Comparison of ENCODE assay signal across 14 cellular contexts in the genomic region with DNA sequence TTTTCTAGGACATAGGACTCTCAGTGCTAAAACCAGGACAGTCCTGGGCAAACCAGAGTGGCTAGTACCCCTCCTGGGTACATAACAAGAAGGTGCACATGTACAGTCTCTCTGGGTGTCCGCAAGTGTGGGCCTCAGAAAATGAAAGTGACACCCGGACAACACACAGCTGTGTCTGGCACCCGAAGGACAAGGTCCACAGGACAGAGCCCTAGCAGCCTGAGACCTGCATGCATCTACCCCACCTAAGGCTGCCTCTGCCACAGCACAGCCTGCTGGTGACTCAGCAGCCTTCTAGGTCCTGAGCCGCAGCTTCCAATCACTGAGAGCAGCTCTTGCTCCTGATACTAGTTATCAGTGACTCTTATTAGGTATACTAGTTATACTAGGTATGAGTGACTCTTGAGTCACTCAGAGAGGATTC.
DNase-seq lines count a peak whose midpoint lies in the region; ATAC-seq and TF ChIP-seq lines count a peak whose summit lies in the region.
"Had no signal": no experiment of that assay in that cellular context is flagged by ENCODE, and none has a peak within 500 bp of the region (broad histone marks: within the 10 kb centered on the region; RNA-seq: fewer than 3 reads in every experiment).

No MANE protein-coding gene starts in this region.

- TF ChIP-seq CTCF in cardiac muscle cell (IDR thresholded peaks at IDR 0.05; ENCODE audit: low read depth, low read length) (peak; percentile 29), WTC11 (IDR thresholded peaks at IDR 0.05) (no peak), upper lobe of right lung (IDR thresholded peaks at IDR 0.05) (no peak), prostate gland (IDR thresholded peaks at IDR 0.05) (peak in 2 of 4 experiments; percentile 12 to 41)

- H3K9me3 ChIP-seq in cardiac muscle cell (ENCODE audit: low read depth) (no peaks in the 10 kb centered on the region), upper lobe of right lung (no peaks in the 10 kb centered on the region), prostate gland (no peaks in the 10 kb centered on the region)

- DNase-seq in cardiac muscle cell (ENCODE audit: low read depth in 1 of 2, low spot score in 1 of 2) (peak in 1 of 2 donors; percentile 17), left cardiac atrium (no peak), WTC11 (ENCODE audit: low spot score) (peak; percentile 26), glomerular visceral epithelial cell (ENCODE audit: extremely low spot score) (peak; percentile 10), upper lobe of right lung (no peak), prostate gland (ENCODE audit: low spot score) (no peak)
- DNase-seq: ACHN; activated CD4-positive, alpha-beta T cell treated with anti-CD3 and anti-CD28 coated beads, Interleukin-2, amount 10 ng/mL, durations not matched to agents 7 days and 5 days; activated naive CD4-positive, alpha-beta T cell treated with anti-CD3 and anti-CD28 coated beads, Interleukin-2, amount 10 ng/mL, durations not matched to agents 7 days and 5 days; effector memory CD4-positive, alpha-beta T cell; NCI-H2081 treated with DMSO at 0.1 percent for 48 hours; SIG-M5 had no signal

- intact Hi-C loops in left cardiac atrium (cut with DNase I) (no loop called here), upper lobe of right lung (cut with DNase I) (no loop called here), prostate gland (cut with DNase I) (no loop called here)

- H3K4me3 Mint-ChIP-seq in WTC11: no peak overlapping the region
- H3K4me3 Mint-ChIP-seq: activated CD4-positive, alpha-beta T cell treated with anti-CD3 and anti-CD28 coated beads, Interleukin-2, amount 10 ng/mL, durations not matched to agents 7 days and 5 days; activated naive CD4-positive, alpha-beta T cell treated with anti-CD3 and anti-CD28 coated beads, Interleukin-2, amount 10 ng/mL, durations not matched to agents 7 days and 5 days had no signal

- H3K27ac Mint-ChIP-seq in WTC11: no peak overlapping the region
- H3K27ac Mint-ChIP-seq: activated CD4-positive, alpha-beta T cell treated with anti-CD3 and anti-CD28 coated beads, Interleukin-2, amount 10 ng/mL, durations not matched to agents 7 days and 5 days; activated naive CD4-positive, alpha-beta T cell treated with anti-CD3 and anti-CD28 coated beads, Interleukin-2, amount 10 ng/mL, durations not matched to agents 7 days and 5 days had no signal

- CTCF ChIA-PET in WTC11 (lab: Charles Lee): interaction anchor here (1.1 to 3.0 kb wide), 3 partner anchors 11 to 280 kb away, joined by 4 to 15 read pairs (median 4); no protein-coding TSS in a partner anchor

- H3K27me3 ChIP-seq in cardiac muscle cell: no peaks in the 10 kb centered on the region
- no peaks in the 10 kb centered on the region for H3K27me3 ChIP-seq in upper lobe of right lung
- H3K27me3 ChIP-seq in prostate gland (replicated peaks; ENCODE audit: insufficient read depth): no peaks in the 10 kb centered on the region

- H3K4me3 ChIP-seq in cardiac muscle cell (no peak overlapping the region), upper lobe of right lung (no peak overlapping the region), prostate gland (no peak overlapping the region)

- peaks cover 20% of the 10 kb centered on the region for H3K4me1 Mint-ChIP-seq in WTC11
- H3K4me1 Mint-ChIP-seq: activated CD4-positive, alpha-beta T cell treated with anti-CD3 and anti-CD28 coated beads, Interleukin-2, amount 10 ng/mL, durations not matched to agents 7 days and 5 days; activated naive CD4-positive, alpha-beta T cell treated with anti-CD3 and anti-CD28 coated beads, Interleukin-2, amount 10 ng/mL, durations not matched to agents 7 days and 5 days had no signal

- 81% methylated on average over 4 of the region's 4 CpGs for WGBS in prostate gland

- ATAC-seq in left cardiac atrium (no peak), WTC11 (peak; percentile 93), upper lobe of right lung (peak; percentile 39), GM19324 (IDR thresholded peaks at IDR 0.05; ENCODE audit: low FRiP score, unreplicated experiment) (no peak), GM21526 (IDR thresholded peaks at IDR 0.05; ENCODE audit: low FRiP score, unreplicated experiment) (no peak)

- TF ChIP-seq POLR2A in prostate gland (IDR thresholded peaks at IDR 0.05): no peak

- H3K36me3 Mint-ChIP-seq in WTC11: no peaks in the 10 kb centered on the region
- H3K36me3 Mint-ChIP-seq: activated naive CD4-positive, alpha-beta T cell treated with anti-CD3 and anti-CD28 coated beads, Interleukin-2, amount 10 ng/mL, durations not matched to agents 7 days and 5 days had no signal

- H3K36me3 ChIP-seq in cardiac muscle cell (no peaks in the 10 kb centered on the region), upper lobe of right lung (no peaks in the 10 kb centered on the region), prostate gland (no peaks in the 10 kb centered on the region)

- H3K27ac ChIP-seq in cardiac muscle cell: no peak overlapping the region
- no peak overlapping the region for H3K27ac ChIP-seq in upper lobe of right lung
- no peak overlapping the region for H3K27ac ChIP-seq in prostate gland

- H3K27me3 Mint-ChIP-seq in WTC11 (ENCODE audit: low read depth): no peaks in the 10 kb centered on the region; the same call in 1 of the 2 replicates
- H3K27me3 Mint-ChIP-seq: activated CD4-positive, alpha-beta T cell treated with anti-CD3 and anti-CD28 coated beads, Interleukin-2, amount 10 ng/mL, durations not matched to agents 7 days and 5 days; activated naive CD4-positive, alpha-beta T cell treated with anti-CD3 and anti-CD28 coated beads, Interleukin-2, amount 10 ng/mL, durations not matched to agents 7 days and 5 days had no signal

- POLR2A ChIA-PET in WTC11 (lab: Charles Lee): no interaction called here

- H3K9me3 Mint-ChIP-seq in WTC11: peaks cover 6% of the 10 kb centered on the region
- H3K9me3 Mint-ChIP-seq: activated CD4-positive, alpha-beta T cell treated with anti-CD3 and anti-CD28 coated beads, Interleukin-2, amount 10 ng/mL, durations not matched to agents 7 days and 5 days had no signal

- H3K4me1 ChIP-seq in cardiac muscle cell (ENCODE audit: low read depth) (no peaks in the 10 kb centered on the region), upper lobe of right lung (no peaks in the 10 kb centered on the region), prostate gland (replicated peaks) (no peaks in the 10 kb centered on the region)

TF ChIP-seq in WTC11, 78 proteins besides CTCF, POLR2A, EP300 and RAD21:
- TF ChIP-seq ZNF317 (CRISPR knock-in tag; IDR thresholded peaks at IDR 0.05; ENCODE audit: borderline replicate concordance, low read depth) (peak; percentile 79; the same call in 1 of the 2 replicates), MXD4 (CRISPR knock-in tag; IDR thresholded peaks at IDR 0.05; ENCODE audit: borderline replicate concordance) (no peak)
TF ChIP-seq in WTC11: peak in this region for 1.

Comparison
In these comparisons a context has a peak if more than half of its experiments do, and no peak if none do; other contexts are left out.
1. DNase-seq: peak in WTC11 (single experiment) and glomerular visceral epithelial cell (single experiment); none in left cardiac atrium (single experiment), upper lobe of right lung (single experiment) and prostate gland (single experiment).
2. ATAC-seq: peak in WTC11 (single experiment) and upper lobe of right lung (single experiment); none in left cardiac atrium (0 of 2), GM19324 (single experiment) and GM21526 (single experiment).